Comparison of ENCODE assay signal across 2 cellular contexts in the genomic region with DNA sequence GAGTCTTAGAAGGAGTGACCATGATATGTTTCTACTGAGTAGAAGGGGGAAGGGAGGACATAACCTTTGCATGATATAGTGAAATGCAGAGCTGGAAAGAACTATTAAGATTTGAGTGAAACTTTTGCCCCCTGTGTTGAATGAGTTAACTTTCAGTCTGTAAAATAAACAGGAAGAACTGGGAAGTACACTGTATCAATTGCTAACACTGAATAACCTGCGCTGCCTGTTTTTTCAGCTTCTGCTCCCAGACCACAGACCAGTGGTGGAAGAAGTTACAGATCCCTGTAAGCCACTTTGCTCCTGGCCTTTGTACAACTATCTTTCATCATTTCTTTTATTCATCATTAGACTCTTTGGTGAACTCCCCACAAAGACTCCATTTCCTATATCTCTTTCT.
TF ChIP-seq lines count a peak whose summit lies in the region.

No MANE protein-coding gene starts in this region.

TF ChIP-seq in endothelial cell of umbilical vein, 7 proteins besides CTCF, POLR2A, EP300 and RAD21:
- TF ChIP-seq, protein P1, sequence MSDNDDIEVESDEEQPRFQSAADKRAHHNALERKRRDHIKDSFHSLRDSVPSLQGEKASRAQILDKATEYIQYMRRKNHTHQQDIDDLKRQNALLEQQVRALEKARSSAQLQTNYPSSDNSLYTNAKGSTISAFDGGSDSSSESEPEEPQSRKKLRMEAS (IDR thresholded peaks at IDR 0.05; ENCODE audit: insufficient read depth, insufficient read length): no peak
- no peak for TF ChIP-seq GATA2 (IDR thresholded peaks at IDR 0.05; ENCODE audit: insufficient read depth, insufficient read length, low read depth, low read length)
- TF ChIP-seq EZH2 (IDR thresholded peaks at IDR 0.05; ENCODE audit: borderline replicate concordance, low read depth, low read length, severe bottlenecking): no peak
- TF ChIP-seq FOS (IDR thresholded peaks at IDR 0.05; ENCODE audit: borderline replicate concordance, insufficient read depth, low read length): no peak
- TF ChIP-seq POLR2AphosphoS5 (IDR thresholded peaks at IDR 0.05; ENCODE audit: insufficient read depth, low read depth, low read length): no peak
- no peak for TF ChIP-seq JUN (IDR thresholded peaks at IDR 0.05; ENCODE audit: borderline replicate concordance, insufficient read depth, insufficient read length, low read depth)
- TF ChIP-seq MYC (IDR thresholded peaks at IDR 0.05; ENCODE audit: low read depth, low read length): no peak

TF ChIP-seq in SK-N-SH treated with all-trans-retinoic acid at 6 μM for 48 hours, 23 proteins besides CTCF, POLR2A, EP300 and RAD21:
- no peak for TF ChIP-seq CSRNP3 (CRISPR knock-in tag; IDR thresholded peaks at IDR 0.05)
- no peak for TF ChIP-seq CSDC2 (CRISPR knock-in tag; IDR thresholded peaks at IDR 0.05)
